ENCODE assay signal across 10 cellular contexts in the genomic region with DNA sequence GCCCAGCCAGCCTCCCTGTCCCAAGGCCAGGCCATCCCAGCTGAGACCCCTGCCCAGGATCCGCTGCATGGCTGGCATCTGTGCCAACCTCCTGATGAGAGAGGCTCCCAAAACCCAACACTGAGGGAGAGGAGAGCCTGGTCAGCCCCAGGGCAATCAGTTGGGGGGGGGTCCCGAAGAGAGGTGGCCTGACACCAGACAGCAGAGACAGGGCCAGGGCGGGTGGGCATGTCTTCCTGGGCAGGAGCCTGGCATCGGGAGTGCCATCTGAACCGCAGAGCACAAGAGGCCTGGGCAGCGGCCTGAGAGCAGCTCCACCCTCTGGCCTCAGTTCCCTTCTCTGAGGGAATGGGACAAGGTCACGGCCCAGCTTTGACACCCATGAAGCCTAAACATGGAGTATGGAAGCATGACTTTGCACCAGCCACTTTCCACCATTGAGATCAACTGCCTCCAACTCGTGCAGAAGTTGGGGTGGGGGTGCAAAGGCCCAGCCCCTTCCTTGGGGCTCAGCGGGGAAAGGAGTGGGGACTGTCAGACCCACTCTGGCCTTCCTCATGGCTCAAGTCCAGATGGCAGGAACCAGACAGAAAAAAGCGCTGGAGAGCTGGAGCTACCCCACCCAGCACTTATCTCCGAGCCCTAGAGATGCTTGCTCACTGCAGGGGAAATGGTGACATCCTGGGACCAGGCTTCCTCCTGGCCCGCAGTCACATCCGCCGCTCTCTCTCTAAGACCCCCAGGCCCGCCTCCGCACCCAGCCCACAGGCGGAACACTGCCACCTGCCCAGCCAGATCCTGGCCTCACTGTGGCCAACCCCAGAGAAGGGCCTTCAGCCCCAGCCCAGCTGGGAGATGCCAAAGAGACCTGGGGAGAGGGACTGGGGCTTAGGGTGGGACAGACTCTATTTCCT. TPM values are rescaled to one million over a fixed set of nuclear protein-coding genes. Genes with fewer than 3 reads are reported as not detected.
DNase-seq lines count a peak whose midpoint lies in the region; ATAC-seq and TF ChIP-seq lines count a peak whose summit lies in the region.
"Had no signal": no experiment of that assay in that cellular context is flagged by ENCODE, and none has a peak within 500 bp of the region (broad histone marks: within the 10 kb centered on the region; RNA-seq: fewer than 3 reads in every experiment).

No MANE protein-coding gene starts in this region.

- intact Hi-C loops in CD4-positive, alpha-beta memory T cell (cut with micrococcal nuclease): no loop called here
- intact Hi-C loops in mucosa of descending colon (cut with DNase I, micrococcal nuclease): no loop called here

- peak overlapping the region; percentile 64 for H3K27ac ChIP-seq in CD4-positive, alpha-beta memory T cell (ENCODE audit: low read depth, low read length)
- H3K27ac ChIP-seq in mesendoderm (ENCODE audit: low read depth, low read length): no peak overlapping the region

- H2AK5ac ChIP-seq in mesendoderm (ENCODE audit: low read length): no peak overlapping the region

- no peak overlapping the region for H4K5ac ChIP-seq in mesendoderm (ENCODE audit: low read length)

- H3K18ac ChIP-seq in mesendoderm (ENCODE audit: low read length): no peak overlapping the region

- no peak overlapping the region for H2BK5ac ChIP-seq in mesendoderm (ENCODE audit: low read length)

- no peak overlapping the region for H3K4ac ChIP-seq in mesendoderm (ENCODE audit: low read depth, low read length)

- no peaks in the 10 kb centered on the region for H3K36me3 ChIP-seq in CD4-positive, alpha-beta memory T cell (ENCODE audit: insufficient read depth, low read length)
- H3K36me3 ChIP-seq in mucosa of descending colon (ENCODE audit: low read depth) (no peaks in the 10 kb centered on the region), mesendoderm (ENCODE audit: control insufficient read depth, insufficient read depth, low read length) (no peaks in the 10 kb centered on the region)
- H3K36me3 ChIP-seq: breast epithelium had no signal

- no peak overlapping the region for H3K4me2 ChIP-seq in mesendoderm (ENCODE audit: low read length)

- H3K79me1 ChIP-seq in mesendoderm (ENCODE audit: low read length): no peaks in the 10 kb centered on the region

- H2BK15ac ChIP-seq in mesendoderm (replicated peaks; ENCODE audit: low read depth): no peak overlapping the region

- no peak overlapping the region for H3K23ac ChIP-seq in mesendoderm (ENCODE audit: low read length)

- no peaks in the 10 kb centered on the region for H3K27me3 ChIP-seq in CD4-positive, alpha-beta memory T cell (ENCODE audit: insufficient read depth, low read length)
- no peaks in the 10 kb centered on the region for H3K27me3 ChIP-seq in mesendoderm (ENCODE audit: insufficient read depth, low read length, poor library complexity)
- H3K27me3 ChIP-seq: breast epithelium had no signal

- peaks cover 16 to 51% (median 35%) of the 10 kb centered on the region in 4 donors for H3K4me1 Mint-ChIP-seq in CD4-positive, alpha-beta memory T cell
- H3K4me1 Mint-ChIP-seq in activated T-helper 17 cell treated with anti-CD3 and anti-CD28 coated beads, Interleukin-2, amount 50 U/mL, for 72 hours: peaks cover 15% of the 10 kb centered on the region

- no peaks in the 10 kb centered on the region for H3K79me2 ChIP-seq in mesendoderm (ENCODE audit: control insufficient read depth, insufficient read depth, low read length)

- no CpG with 5 or more reads among the region's 17 CpGs for WGBS in mesendoderm (ENCODE audit: extremely low coverage, insufficient coverage, low lambda C conversion rate)

- H3K4me3 Mint-ChIP-seq in CD4-positive, alpha-beta memory T cell: peak overlapping the region in 7 of 8 donors; percentile 41 to 76 (median 62)
- H3K4me3 Mint-ChIP-seq in activated T-helper 17 cell treated with anti-CD3 and anti-CD28 coated beads, Interleukin-2, amount 50 U/mL, for 72 hours: peak overlapping the region; percentile 92

- no peaks in the 10 kb centered on the region for H3K9me3 Mint-ChIP-seq in CD4-positive, alpha-beta memory T cell
- H3K9me3 Mint-ChIP-seq in activated T-helper 17 cell treated with anti-CD3 and anti-CD28 coated beads, Interleukin-2, amount 50 U/mL, for 72 hours: no peaks in the 10 kb centered on the region

- no peak overlapping the region for H2BK120ac ChIP-seq in mesendoderm (ENCODE audit: low read depth, low read length)

- no peaks in the 10 kb centered on the region for H3K9me3 ChIP-seq in CD4-positive, alpha-beta memory T cell (ENCODE audit: control insufficient read depth in 1 of 2, low read length in 2 of 2)
- no peaks in the 10 kb centered on the region for H3K9me3 ChIP-seq in mucosa of descending colon
- H3K9me3 ChIP-seq: breast epithelium had no signal

- H3K27ac Mint-ChIP-seq in CD4-positive, alpha-beta memory T cell: peak overlapping the region; percentile 47 to 94 (median 79)
- peak overlapping the region; percentile 98 for H3K27ac Mint-ChIP-seq in activated T-helper 17 cell treated with anti-CD3 and anti-CD28 coated beads, Interleukin-2, amount 50 U/mL, for 72 hours

- ATAC-seq in GM21825 (IDR thresholded peaks at IDR 0.05; ENCODE audit: unreplicated experiment) (peak; percentile 1), mucosa of descending colon (peak; percentile 32)
- ATAC-seq in activated T-helper 17 cell treated with anti-CD3 and anti-CD28 coated beads, Interleukin-2, amount 50 U/mL, for 72 hours (replicated peaks): no peak

- H4K8ac ChIP-seq in mesendoderm (ENCODE audit: low read depth, low read length): no peak overlapping the region

- DNase-seq in CD4-positive, alpha-beta memory T cell: no peak
- DNase-seq in mucosa of descending colon (peak in 2 of 3 donors; percentile 47 to 72), SW480 (ENCODE audit: low spot score) (no peak), SHP77 (lab: John Stamatoyannopoulos, UW) (no peak), COR-L47 (lab: John Stamatoyannopoulos, UW) (no peak), mesendoderm (no peak)

- H3K56ac ChIP-seq in mesendoderm (ENCODE audit: low read length): no peak overlapping the region

- peaks cover 44% of the 10 kb centered on the region for H3K4me1 ChIP-seq in CD4-positive, alpha-beta memory T cell (ENCODE audit: insufficient read depth, low read length)
- peaks cover 37% of the 10 kb centered on the region for H3K4me1 ChIP-seq in mucosa of descending colon (ENCODE audit: low read depth)
- peaks cover 5% of the 10 kb centered on the region for H3K4me1 ChIP-seq in mesendoderm (ENCODE audit: control insufficient read depth, low read depth, low read length)

- no peak overlapping the region for H3K4me3 ChIP-seq in CD4-positive, alpha-beta memory T cell (ENCODE audit: low read length in 2 of 2)
- H3K4me3 ChIP-seq in mucosa of descending colon: no peak overlapping the region
- H3K4me3 ChIP-seq in mesendoderm (ENCODE audit: low read length): no peak overlapping the region

- peaks cover 0 to 4% of the 10 kb centered on the region in 2 donors for H3K36me3 Mint-ChIP-seq in CD4-positive, alpha-beta memory T cell
- H3K36me3 Mint-ChIP-seq in activated T-helper 17 cell treated with anti-CD3 and anti-CD28 coated beads, Interleukin-2, amount 50 U/mL, for 72 hours (ENCODE audit: low read depth): peaks cover 15% of the 10 kb centered on the region

- TF ChIP-seq CTCF in mucosa of descending colon (IDR thresholded peaks at IDR 0.05): no peak

- H3K27me3 Mint-ChIP-seq in CD4-positive, alpha-beta memory T cell: no peaks in the 10 kb centered on the region
- H3K27me3 Mint-ChIP-seq in activated T-helper 17 cell treated with anti-CD3 and anti-CD28 coated beads, Interleukin-2, amount 50 U/mL, for 72 hours: no peaks in the 10 kb centered on the region

- CTCF ChIA-PET in CD4-positive, alpha-beta memory T cell (lab: Charles Lee; ENCODE audit: partially characterized antibody): interaction anchor here (0.8 to 2.5 kb wide), 3 partner anchors 25 to 83 kb away, joined by 3 to 16 read pairs (median 4); a partner anchor contains a TSS

- POLR2A ChIA-PET in CD4-positive, alpha-beta memory T cell (lab: Charles Lee; ENCODE audit: partially characterized antibody): interaction anchor here (1.4 to 4.8 kb wide), 7 partner anchors 10 to 138 kb away, joined by 3 to 45 read pairs (median 5); a partner anchor contains a TSS

- H3K9ac ChIP-seq in mesendoderm (ENCODE audit: low read length): no peak overlapping the region

RNA-seq across cellular contexts. Expression of a gene that starts 9.7 kb away (rescaled TPM):
- 10 to 100 TPM; 50.0 to 62.2 TPM for total RNA-seq in CD4-positive, alpha-beta memory T cell
- 10 to 100 TPM in 1 of 2 donors, 1 to 10 TPM in 1; 5.4 to 15.2 TPM for polyA plus RNA-seq in CD4-positive, alpha-beta memory T cell
- 10 to 100 TPM; 33.3 to 56.5 TPM for total RNA-seq in activated T-helper 17 cell treated with anti-CD3 and anti-CD28 coated beads, Interleukin-2, amount 50 U/mL, for 72 hours
- total RNA-seq in mucosa of descending colon: 10 to 100 TPM; 11.2 to 20.8 (median 18.9) TPM
- 12.3 TPM for polyA plus RNA-seq in mesendoderm (2013, experiment 1 of 2)
- polyA plus RNA-seq in mesendoderm (2013, experiment 2 of 2): 11.8 TPM

RNA-seq across cellular contexts. Expression of a gene that starts 24.1 kb away (rescaled TPM):
- total RNA-seq in CD4-positive, alpha-beta memory T cell: not detected
- polyA plus RNA-seq in CD4-positive, alpha-beta memory T cell: not detected
- total RNA-seq in activated T-helper 17 cell treated with anti-CD3 and anti-CD28 coated beads, Interleukin-2, amount 50 U/mL, for 72 hours: not detected
- total RNA-seq in mucosa of descending colon: not detected
- 0.15 TPM for polyA plus RNA-seq in mesendoderm (2013, experiment 1 of 2)
- polyA plus RNA-seq in mesendoderm (2013, experiment 2 of 2): 0.14 TPM
- total RNA-seq: breast epithelium, kidney epithelial cell had no signal

RNA-seq across cellular contexts. Expression of a gene that starts 38.6 kb away (rescaled TPM):
- total RNA-seq in CD4-positive, alpha-beta memory T cell: 10 to 100 TPM; 42.5 to 43.7 TPM
- 10 to 100 TPM in 1 of 2 donors, 1 to 10 TPM in 1; 4.5 to 14.6 TPM for polyA plus RNA-seq in CD4-positive, alpha-beta memory T cell
- total RNA-seq in activated T-helper 17 cell treated with anti-CD3 and anti-CD28 coated beads, Interleukin-2, amount 50 U/mL, for 72 hours: 10 to 100 TPM; 35.3 to 38.7 TPM
- total RNA-seq in mucosa of descending colon: 10 to 100 TPM; 16.2 to 25.0 (median 19.0) TPM
- polyA plus RNA-seq in mesendoderm (2013, experiment 1 of 2): 21.4 TPM
- polyA plus RNA-seq in mesendoderm (2013, experiment 2 of 2): 21.3 TPM

RNA-seq across cellular contexts. Expression of a gene that starts 46.0 kb away (rescaled TPM):
- not detected for total RNA-seq in CD4-positive, alpha-beta memory T cell
- not detected for polyA plus RNA-seq in CD4-positive, alpha-beta memory T cell
- not detected for total RNA-seq in activated T-helper 17 cell treated with anti-CD3 and anti-CD28 coated beads, Interleukin-2, amount 50 U/mL, for 72 hours
- 10 to 100 TPM; 10.6 to 24.0 (median 15.1) TPM for total RNA-seq in mucosa of descending colon
- polyA plus RNA-seq in mesendoderm (2013, experiment 1 of 2): 0.88 TPM
- 0.88 TPM for polyA plus RNA-seq in mesendoderm (2013, experiment 2 of 2)

RNA-seq across cellular contexts. Expression of a gene that starts 48.3 kb away (rescaled TPM):
- not detected for total RNA-seq in CD4-positive, alpha-beta memory T cell
- polyA plus RNA-seq in CD4-positive, alpha-beta memory T cell: not detected
- not detected for total RNA-seq in activated T-helper 17 cell treated with anti-CD3 and anti-CD28 coated beads, Interleukin-2, amount 50 U/mL, for 72 hours
- 1 to 10 TPM; 1.0 to 4.8 (median 1.6) TPM for total RNA-seq in mucosa of descending colon
- polyA plus RNA-seq in mesendoderm (2013, experiment 1 of 2): 0.59 TPM
- 0.55 TPM for polyA plus RNA-seq in mesendoderm (2013, experiment 2 of 2)
- total RNA-seq: kidney epithelial cell had no signal

Comparison
In these comparisons a context has a peak if more than half of its experiments do, and no peak if none do; other contexts are left out.
1. DNase-seq: peak in mucosa of descending colon (2 of 3); none in CD4-positive, alpha-beta memory T cell (0 of 5), SW480 (single experiment), SHP77 (0 of 2), COR-L47 (single experiment) and mesendoderm (single experiment).